1 cellular context compared by ENCODE assay signal in the genomic region with DNA sequence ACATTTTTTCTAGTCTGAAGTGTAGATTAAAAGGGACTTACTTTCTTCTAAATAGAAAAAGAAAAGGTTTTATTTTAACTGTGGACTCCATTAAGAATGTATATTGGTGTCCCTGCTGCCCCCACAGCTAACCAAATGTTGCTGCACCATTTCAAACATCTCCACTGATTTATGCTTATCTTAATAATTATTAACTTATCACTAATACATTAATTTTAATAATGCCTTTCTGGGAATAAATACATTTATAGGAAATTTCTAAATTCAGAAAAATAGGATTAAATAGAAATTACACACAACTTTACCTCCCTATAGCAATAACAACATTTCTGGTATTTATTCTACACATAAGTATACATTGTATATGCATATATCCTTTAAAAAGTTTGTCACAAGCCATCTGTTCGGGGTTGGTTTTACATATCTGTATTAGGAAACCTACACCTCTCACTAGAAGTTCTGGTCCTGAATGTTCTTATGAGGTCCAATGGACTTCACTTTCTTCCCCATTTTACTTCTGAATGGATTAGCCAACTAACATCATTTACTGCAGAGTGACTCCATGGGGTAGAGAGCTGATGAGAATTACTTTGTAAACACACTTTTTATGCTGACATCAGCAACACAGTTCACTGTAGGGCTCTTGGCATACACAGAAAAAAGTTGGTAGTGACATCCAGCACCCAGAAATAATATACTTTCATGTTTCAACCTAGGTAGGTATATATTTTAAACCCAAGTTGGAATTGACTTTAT.
TF ChIP-seq lines count a peak whose summit lies in the region.

No MANE protein-coding gene starts in this region.

TF ChIP-seq in IMR-90, 13 proteins besides CTCF, POLR2A, EP300 and RAD21:
- TF ChIP-seq MAFK (IDR thresholded peaks at IDR 0.05; ENCODE audit: low read depth, low read length), result peak; percentile 98
- no peak for TF ChIP-seq RCOR1 (IDR thresholded peaks at IDR 0.05; ENCODE audit: insufficient replicate concordance, low read length)
TF ChIP-seq in IMR-90: peak in this region for 1.
